22 cellular contexts compared by ENCODE assay signal in genomic region chr1:234337233-234337632, GRCh38.
"Had no signal": no experiment of that assay in that cellular context is flagged by ENCODE, and none has a peak within 500 bp of the region (broad histone marks: within the 10 kb centered on the region; RNA-seq: fewer than 3 reads in every experiment).

No MANE protein-coding gene starts in this region.

- DNase-seq: islet precursor cell; left ventricle myocardium inferior; mesendoderm; naive B cell; ovary; stimulated activated CD4-positive, alpha-beta T cell treated with anti-CD3 and anti-CD28 coated beads, Interleukin-12 subunit alpha, Interleukin-12 subunit beta, amount 100 ng/mL, for 4 hours; stimulated activated CD4-positive, alpha-beta T cell treated with anti-CD3 and anti-CD28 coated beads, Interleukin-15, amount 100 ng/mL, for 24 hours; stimulated activated CD4-positive, alpha-beta T cell treated with anti-CD3 and anti-CD28 coated beads, Interleukin-2, amount 100 ng/mL, for 24 hours; stimulated activated CD4-positive, alpha-beta T cell treated with anti-CD3 and anti-CD28 coated beads, Interleukin-4, amount 100 ng/mL, for 1 hour; stimulated activated naive B cell treated with anti-CD40 and anti-IgM and Interleukin-4, amounts not matched to agents 10 μg/mL and 1 μg/mL and 100 μg/mL, for 72 hours; stimulated activated naive CD8-positive, alpha-beta T cell treated with anti-CD3 and anti-CD28 coated beads, Interleukin-15, Interleukin-2, amounts not matched to agents 100 U/mL and 50 U/mL, for 24 hours; stomach; testis; thyroid gland; transverse colon; upper lobe of left lung had no signal

- H3K27ac ChIP-seq: left ventricle myocardium inferior, ovary, right atrium auricular region, skin epidermis, stomach, testis, thyroid gland, transverse colon, upper lobe of left lung, vagina had no signal

- H3K27me3 ChIP-seq: ovary, right atrium auricular region, stomach, testis, thyroid gland, transverse colon, upper lobe of left lung, vagina had no signal

- H3K4me3 ChIP-seq: left ventricle myocardium inferior, lung, ovary, right atrium auricular region, skin epidermis, stomach, testis, thyroid gland, transverse colon, upper lobe of left lung, vagina had no signal

- ATAC-seq: natural killer cell treated with Interleukin-12 subunit alpha and Interleukin-12 subunit beta and Interleukin-15 and Interleukin-18, amount 100 ng/mL, for 72 hours; sciatic nerve; stimulated activated naive B cell treated with anti-CD40 and anti-IgM and Interleukin-4, amounts not matched to agents 10 μg/mL and 1 μg/mL and 100 μg/mL, for 72 hours; stimulated activated naive CD8-positive, alpha-beta T cell treated with anti-CD3 and anti-CD28 coated beads, Interleukin-15, Interleukin-2, amounts not matched to agents 100 U/mL and 50 U/mL, for 24 hours had no signal

- H3K9me3 ChIP-seq: testis, thyroid gland, vagina had no signal

- H3K36me3 ChIP-seq: left ventricle myocardium inferior, ovary, right atrium auricular region, stomach, thyroid gland, transverse colon, upper lobe of left lung, vagina had no signal

- H3K4me1 ChIP-seq: left ventricle myocardium inferior, right atrium auricular region, stomach, testis, thyroid gland, transverse colon, upper lobe of left lung, vagina had no signal
